In genomic region chr12:67710582-67710981, GRCh38 we compare ENCODE assay signal across 8 cellular contexts.
A peak's percentile ranks its signal among the peaks of the same experiment; 100 is the strongest.
DNase-seq lines count a peak whose midpoint lies in the region; ATAC-seq and TF ChIP-seq lines count a peak whose summit lies in the region.

No MANE protein-coding gene starts in this region.

- H3K4me2 ChIP-seq in neuronal stem cell (ENCODE audit: insufficient read depth, low read length, poor library complexity, severe bottlenecking), result no peak overlapping the region

- H3K36me3 ChIP-seq in aorta (ENCODE audit: control insufficient read depth in 1 of 2, insufficient read depth in 2 of 2, low read length in 1 of 2), result no peaks in the 10 kb centered on the region
- no peaks in the 10 kb centered on the region for H3K36me3 ChIP-seq in effector memory CD4-positive, alpha-beta T cell (ENCODE audit: control insufficient read depth, insufficient read depth, low read length)
- no peaks in the 10 kb centered on the region for H3K36me3 ChIP-seq in neuronal stem cell (replicated peaks in 1 of 2; ENCODE audit: control insufficient read depth in 2 of 2, insufficient read depth in 2 of 2, low read length in 2 of 2)

- no peak overlapping the region for H3K4ac ChIP-seq in neuronal stem cell (ENCODE audit: low read length)

- no peak overlapping the region for H3K27ac ChIP-seq in aorta (ENCODE audit: low read depth in 1 of 2, low read length in 2 of 2)
- H3K27ac ChIP-seq in effector memory CD4-positive, alpha-beta T cell (ENCODE audit: insufficient read depth, low read length, poor library complexity, severe bottlenecking), result no peak overlapping the region
- no peak overlapping the region for H3K27ac ChIP-seq in neuronal stem cell (replicated peaks; ENCODE audit: low read length)

- DNase-seq in EH (ENCODE audit: low read depth) (peak; percentile 81), fibroblast of mammary gland (ENCODE audit: low read depth) (peak; percentile 62), aorta (no peak), neuronal stem cell (ENCODE audit: low spot score) (no peak), SW 1271 (lab: John Stamatoyannopoulos, UW) (no peak)
- DNase-seq in effector memory CD4-positive, alpha-beta T cell, result no peak

- TF ChIP-seq CTCF in fibroblast of mammary gland (conservative IDR thresholded peaks at IDR 0.05; ENCODE audit: control insufficient read depth, insufficient read depth, low read depth, low read length), result no peak

- ATAC-seq in GM21390 (IDR thresholded peaks at IDR 0.05; ENCODE audit: unreplicated experiment) (peak; percentile 98), HG03520 (IDR thresholded peaks at IDR 0.05; ENCODE audit: unreplicated experiment) (peak; percentile 96), aorta (ENCODE audit: low FRiP score) (peak; percentile 58)

- H3K4me3 ChIP-seq in fibroblast of mammary gland (ENCODE audit: control insufficient read depth, low read depth, low read length) (no peak overlapping the region), aorta (ENCODE audit: low read length in 2 of 2) (no peak overlapping the region), neuronal stem cell (ENCODE audit: low read length in 2 of 2) (no peak overlapping the region)
- no peak overlapping the region for H3K4me3 ChIP-seq in effector memory CD4-positive, alpha-beta T cell (ENCODE audit: insufficient read depth, low read depth, low read length, poor library complexity, severe bottlenecking)

- H2AFZ ChIP-seq in neuronal stem cell (ENCODE audit: low read length), result no peak overlapping the region

- no peak overlapping the region for H4K8ac ChIP-seq in neuronal stem cell (ENCODE audit: low read depth, low read length)

- no peaks in the 10 kb centered on the region for H3K79me1 ChIP-seq in neuronal stem cell (ENCODE audit: low read depth, low read length)

- H2BK5ac ChIP-seq in neuronal stem cell (ENCODE audit: low read length), result no peak overlapping the region

- H2BK12ac ChIP-seq in neuronal stem cell (ENCODE audit: low read length), result no peak overlapping the region

- H2BK15ac ChIP-seq in neuronal stem cell (ENCODE audit: low read length), result no peak overlapping the region

- intact Hi-C loops in aorta (cut with DNase I), result loop anchor here in 1 of 2 donors (10.0 kb wide), 1 partner anchor 46 kb away; no protein-coding TSS in a partner anchor

- no peak overlapping the region for H4K91ac ChIP-seq in neuronal stem cell (ENCODE audit: low read depth, low read length, poor library complexity)

- H3K9ac ChIP-seq in neuronal stem cell (ENCODE audit: low read depth, low read length, poor library complexity), result no peak overlapping the region

- WGBS in aorta, 2 donors, result 66 to 84% methylated on average over 3 of the region's 3 CpGs
- no CpG with 5 or more reads among the region's 3 CpGs for WGBS in neuronal stem cell (ENCODE audit: extremely low coverage in 2 of 2, insufficient read length in 2 of 2, insufficient replicate concordance in 1 of 2), 2 donors

- no peaks in the 10 kb centered on the region for H3K9me3 ChIP-seq in aorta (ENCODE audit: control insufficient read depth, low read length)
- no peaks in the 10 kb centered on the region for H3K9me3 ChIP-seq in effector memory CD4-positive, alpha-beta T cell (ENCODE audit: control insufficient read depth, low read length)
- H3K9me3 ChIP-seq in neuronal stem cell (replicated peaks in 1 of 2; ENCODE audit: control insufficient read depth in 2 of 2, insufficient read depth in 1 of 2, low read depth in 1 of 2, low read length in 2 of 2), result no peaks in the 10 kb centered on the region

- no peak overlapping the region for H3K18ac ChIP-seq in neuronal stem cell (ENCODE audit: low read length)

- no peak overlapping the region for H3K14ac ChIP-seq in neuronal stem cell (ENCODE audit: low read length)

- no peaks in the 10 kb centered on the region for H3K4me1 ChIP-seq in aorta (ENCODE audit: control insufficient read depth in 1 of 2, insufficient read depth in 2 of 2, low read length in 2 of 2)
- H3K4me1 ChIP-seq in effector memory CD4-positive, alpha-beta T cell (ENCODE audit: control insufficient read depth, insufficient read depth, low read length, poor library complexity, severe bottlenecking), result no peaks in the 10 kb centered on the region
- no peaks in the 10 kb centered on the region for H3K4me1 ChIP-seq in neuronal stem cell (ENCODE audit: control insufficient read depth in 2 of 2, insufficient read depth in 1 of 2, low read depth in 1 of 2, low read length in 2 of 2)

- no peak overlapping the region for H3K23ac ChIP-seq in neuronal stem cell (ENCODE audit: low read depth, low read length, poor library complexity)

- H3K27me3 ChIP-seq in aorta (ENCODE audit: control insufficient read depth in 1 of 2, insufficient read depth in 2 of 2, low read length in 1 of 2), result no peaks in the 10 kb centered on the region
- H3K27me3 ChIP-seq in effector memory CD4-positive, alpha-beta T cell (replicated peaks; ENCODE audit: control insufficient read depth, insufficient read depth, low read length, poor library complexity, severe bottlenecking), result no peaks in the 10 kb centered on the region
- no peaks in the 10 kb centered on the region for H3K27me3 ChIP-seq in neuronal stem cell (ENCODE audit: control insufficient read depth in 3 of 3, insufficient read depth in 3 of 3, low read depth in 1 of 3, low read length in 3 of 3)

- H2AK5ac ChIP-seq in neuronal stem cell (ENCODE audit: low read depth, low read length), result no peak overlapping the region

- H2BK120ac ChIP-seq in neuronal stem cell (ENCODE audit: low read depth, low read length), result no peak overlapping the region

Comparison
In these comparisons a context has a peak if more than half of its experiments do, and no peak if none do; other contexts are left out.
1. DNase-seq: peak in EH (single experiment) and fibroblast of mammary gland (single experiment); none in aorta (0 of 2), effector memory CD4-positive, alpha-beta T cell (0 of 3), neuronal stem cell (single experiment) and SW 1271 (0 of 2).
2. Peak in every context shown above with its lines, with median percentiles within 50 percentile points of each other: ATAC-seq.